ENCODE assay signal across 20 cellular contexts in the genomic region with DNA sequence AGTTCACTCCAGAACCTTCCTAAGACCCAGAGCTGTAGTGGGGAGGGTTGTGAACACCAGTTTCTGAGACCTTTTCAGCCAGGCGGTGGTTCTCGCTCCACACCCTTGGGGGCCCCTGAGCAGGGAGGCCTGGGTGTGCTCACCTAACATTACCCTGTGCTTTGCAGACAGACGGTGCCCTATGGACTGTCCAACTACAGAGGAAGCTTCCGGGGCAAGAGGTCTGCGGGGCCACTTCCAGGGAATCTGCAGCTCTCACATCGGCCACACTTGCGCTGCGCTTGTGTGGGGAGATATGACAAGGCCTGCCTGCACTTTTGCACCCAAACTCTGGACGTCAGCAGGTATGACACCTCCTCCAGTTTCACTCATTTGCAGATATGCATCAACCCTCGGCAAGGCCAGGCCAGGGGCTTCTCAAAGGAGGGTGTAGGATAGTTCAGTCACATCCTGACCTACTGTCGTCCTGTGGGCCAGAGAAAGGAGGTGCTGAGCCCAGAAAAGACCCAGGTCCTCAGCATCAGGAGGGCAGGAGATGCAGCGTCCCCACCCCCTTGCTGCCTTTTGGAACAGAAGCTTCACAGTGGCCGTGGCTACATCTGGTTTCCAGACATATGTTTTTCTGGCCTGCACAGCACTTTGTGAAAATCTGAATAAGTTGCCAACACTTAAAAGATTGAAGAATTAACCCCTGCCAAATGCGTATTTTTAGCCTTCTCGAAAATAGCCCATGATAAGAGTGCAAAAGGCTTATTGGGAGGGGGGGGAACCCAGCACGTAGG.
"Had no signal": no experiment of that assay in that cellular context is flagged by ENCODE, and none has a peak within 500 bp of the region (broad histone marks: within the 10 kb centered on the region; RNA-seq: fewer than 3 reads in every experiment).

No MANE protein-coding gene starts in this region.

- H3K4me3 Mint-ChIP-seq: memory B cell, neural crest cell, type B pancreatic cell had no signal

- H3K9me3 Mint-ChIP-seq: memory B cell, neural crest cell, type B pancreatic cell had no signal

- H3K36me3 Mint-ChIP-seq: memory B cell had no signal

- ATAC-seq: foreskin keratinocyte, gastroesophageal sphincter, heart left ventricle, left lobe of liver had no signal

- H3K4me1 Mint-ChIP-seq: memory B cell had no signal

- H3K27ac Mint-ChIP-seq: memory B cell, progenitor cell of endocrine pancreas, type B pancreatic cell had no signal

- FAIRE-seq: colon, kidney, small intestine had no signal

- DNase-seq: dorsolateral prefrontal cortex; effector CD4-positive, alpha-beta T cell; foreskin keratinocyte; heart left ventricle; kidney; right lobe of liver; small intestine; stimulated activated CD4-positive, alpha-beta T cell treated with anti-CD3 and anti-CD28 coated beads, Interleukin-15, amount 100 ng/mL, for 24 hours; stimulated activated CD4-positive, alpha-beta T cell treated with anti-CD3 and anti-CD28 coated beads, Interleukin-2, amount 100 ng/mL, for 48 hours; stimulated activated naive CD4-positive, alpha-beta T cell; stomach; testis; tibial artery had no signal
